Comparison of ENCODE assay signal across 1 cellular context in genomic region chr7:14144538-14144937, GRCh38.
TF ChIP-seq lines count a peak whose summit lies in the region.

No MANE protein-coding gene starts in this region.

TF ChIP-seq in GM23338, 12 proteins besides CTCF, POLR2A, EP300 and RAD21 (continued from another document):
- TF ChIP-seq ETS1 (IDR thresholded peaks at IDR 0.05) (no peak), REST (IDR thresholded peaks at IDR 0.05; ENCODE audit: unreplicated experiment) (no peak), POLR2AphosphoS5 (IDR thresholded peaks at IDR 0.05; ENCODE audit: low read depth) (no peak)
TF ChIP-seq in GM23338: peak in this region for 0.
